In genomic region chr1:172429324-172430127, GRCh38 we compare ENCODE assay signal across 8 cellular contexts. TPM values are rescaled to one million over a fixed set of nuclear protein-coding genes. Genes with fewer than 3 reads are reported as not detected.
DNase-seq lines count a peak whose midpoint lies in the region; ATAC-seq and TF ChIP-seq lines count a peak whose summit lies in the region.

No MANE protein-coding gene starts in this region.

- no peaks in the 10 kb centered on the region for H3K4me1 ChIP-seq in HEK293 (ENCODE audit: control insufficient read depth, insufficient read depth, low read length)
- H3K4me1 ChIP-seq in psoas muscle, result no peaks in the 10 kb centered on the region

- POLR2A ChIA-PET in HEK293 (lab: Yijun Ruan, JAX), result no interaction called here
- POLR2A ChIA-PET in activated CD8-positive, alpha-beta T cell treated with anti-CD3 and anti-CD28 coated beads, Interleukin-2, amount 10 ng/mL, durations not matched to agents 7 days and 5 days (lab: Charles Lee), result no interaction called here

- CTCF ChIA-PET in Calu3 (lab: Charles Lee), result interaction anchor here (0.6 to 0.9 kb wide), 2 partner anchors 290 to 427 kb away, joined by 3 to 6 read pairs; no protein-coding TSS in a partner anchor
- CTCF ChIA-PET in HEK293 (lab: Yijun Ruan, JAX), result interaction anchor here (0.6 to 1.3 kb wide), 17 partner anchors 9 to 620 kb away, joined by 3 to 6 read pairs (median 4); partner anchors contain the start of gene C1orf105
- CTCF ChIA-PET in activated CD8-positive, alpha-beta T cell treated with anti-CD3 and anti-CD28 coated beads, Interleukin-2, amount 10 ng/mL, durations not matched to agents 7 days and 5 days (lab: Charles Lee), result interaction anchor here (0.5 to 7.8 kb wide), 29 partner anchors 8 to 772 kb away, joined by 3 to 107 read pairs (median 4); partner anchors contain the start of gene PIGC

- no peak overlapping the region for H3K4me3 Mint-ChIP-seq in Calu3 (ENCODE audit: low read depth, unreplicated experiment)
- H3K4me3 Mint-ChIP-seq in activated CD8-positive, alpha-beta T cell treated with anti-CD3 and anti-CD28 coated beads, Interleukin-2, amount 10 ng/mL, durations not matched to agents 7 days and 5 days, result no peak overlapping the region

- H3K4me3 ChIP-seq in HEK293 (ENCODE audit: low read depth, low read length), result no peak overlapping the region
- no peak overlapping the region for H3K4me3 ChIP-seq in psoas muscle

- no peaks in the 10 kb centered on the region for H3K27me3 ChIP-seq in psoas muscle (ENCODE audit: insufficient read depth in 3 of 3, low read length in 2 of 3)

- H3K27me3 Mint-ChIP-seq in Calu3 (ENCODE audit: unreplicated experiment), result no peaks in the 10 kb centered on the region
- H3K27me3 Mint-ChIP-seq in activated CD8-positive, alpha-beta T cell treated with anti-CD3 and anti-CD28 coated beads, Interleukin-2, amount 10 ng/mL, durations not matched to agents 7 days and 5 days (ENCODE audit: low read depth), result no peaks in the 10 kb centered on the region

- peaks cover 15% of the 10 kb centered on the region for H3K4me1 Mint-ChIP-seq in Calu3 (ENCODE audit: low read depth, unreplicated experiment)
- H3K4me1 Mint-ChIP-seq in activated CD8-positive, alpha-beta T cell treated with anti-CD3 and anti-CD28 coated beads, Interleukin-2, amount 10 ng/mL, durations not matched to agents 7 days and 5 days (ENCODE audit: low read depth), result peaks cover 35% of the 10 kb centered on the region

- DNase-seq in Calu3 (peak; percentile 56), NCI-H526 treated with DMSO at 0.1 percent for 48 hours (lab: John Stamatoyannopoulos, UW) (peak; percentile 92), globus pallidus (ENCODE audit: low spot score) (peak; percentile 60), psoas muscle (no peak)
- DNase-seq in activated CD8-positive, alpha-beta T cell treated with anti-CD3 and anti-CD28 coated beads, Interleukin-2, amount 10 ng/mL, durations not matched to agents 7 days and 5 days, result peak; percentile 71

- peak; percentile 78 for TF ChIP-seq CTCF in Calu3 (IDR thresholded peaks at IDR 0.05; ENCODE audit: unreplicated experiment)
- TF ChIP-seq CTCF in HEK293 (tag by site-specific recombination; IDR thresholded peaks at IDR 0.05), result peak; percentile 85
- peak; percentile 59 for TF ChIP-seq CTCF in psoas muscle (IDR thresholded peaks at IDR 0.05)

- intact Hi-C loops in Calu3 (cut with micrococcal nuclease; ENCODE audit: unreplicated experiment), result loop anchor here (1.0 to 10.0 kb wide), 6 partner anchors 15 to 625 kb away; partner anchors contain the start of gene PIGC
- intact Hi-C loops in psoas muscle (cut with DNase I), result no loop called here

- 36 to 43% (median 38%) methylated on average over 1 of the region's 1 CpG for WGBS in psoas muscle, 3 donors

- H3K36me3 Mint-ChIP-seq in Calu3 (ENCODE audit: insufficient read depth, unreplicated experiment), result no peaks in the 10 kb centered on the region
- H3K36me3 Mint-ChIP-seq in activated CD8-positive, alpha-beta T cell treated with anti-CD3 and anti-CD28 coated beads, Interleukin-2, amount 10 ng/mL, durations not matched to agents 7 days and 5 days (ENCODE audit: low read depth), result no peaks in the 10 kb centered on the region

- ATAC-seq in activated CD8-positive, alpha-beta T cell treated with anti-CD3 and anti-CD28 coated beads, Interleukin-2, amount 10 ng/mL, durations not matched to agents 7 days and 5 days, result peak; percentile 70
- peak in 2 of 4 donors; percentile 39 to 60 for ATAC-seq in psoas muscle
- no peak for ATAC-seq in GM21526 (IDR thresholded peaks at IDR 0.05; ENCODE audit: low FRiP score, unreplicated experiment)
- ATAC-seq in HG02970 (IDR thresholded peaks at IDR 0.05; ENCODE audit: low FRiP score, unreplicated experiment), result no peak

- no peaks in the 10 kb centered on the region for H3K9me3 ChIP-seq in HEK293 (ENCODE audit: control insufficient read depth, insufficient read depth, low read depth, low read length)
- H3K9me3 ChIP-seq in psoas muscle, result no peaks in the 10 kb centered on the region

- H3K9me3 Mint-ChIP-seq in Calu3 (ENCODE audit: low read depth, unreplicated experiment), result no peaks in the 10 kb centered on the region
- H3K9me3 Mint-ChIP-seq in activated CD8-positive, alpha-beta T cell treated with anti-CD3 and anti-CD28 coated beads, Interleukin-2, amount 10 ng/mL, durations not matched to agents 7 days and 5 days (ENCODE audit: insufficient read depth), result no peaks in the 10 kb centered on the region

- BruUV-seq in Calu3 (replicated peaks; lab: Mats Ljungman, UMichigan), result no TSS peak

- H3K27ac Mint-ChIP-seq in Calu3 (ENCODE audit: unreplicated experiment), result no peak overlapping the region
- H3K27ac Mint-ChIP-seq in activated CD8-positive, alpha-beta T cell treated with anti-CD3 and anti-CD28 coated beads, Interleukin-2, amount 10 ng/mL, durations not matched to agents 7 days and 5 days, result no peak overlapping the region

- H3K36me3 ChIP-seq in HEK293 (ENCODE audit: control insufficient read depth in 2 of 2, insufficient read depth in 1 of 2, low read length in 2 of 2) (no peaks in the 10 kb centered on the region), psoas muscle (ENCODE audit: insufficient read depth in 1 of 2, low read depth in 1 of 2) (no peaks in the 10 kb centered on the region)

- H3K27ac ChIP-seq in HEK293 (ENCODE audit: extremely low read depth, low read depth, low read length), result no peak overlapping the region
- H3K27ac ChIP-seq in psoas muscle, result no peak overlapping the region

TF ChIP-seq in HEK293, 187 proteins besides CTCF, POLR2A, EP300 and RAD21 (continues in another document):
- TF ChIP-seq ZSCAN30 (tag by site-specific recombination; IDR thresholded peaks at IDR 0.05) (peak; percentile 71; the same call in 1 of the 2 replicates), ZNF140 (tag by site-specific recombination; IDR thresholded peaks at IDR 0.05) (no peak), ZNF660 (tag by site-specific recombination; IDR thresholded peaks at IDR 0.05) (peak; percentile 61), ZNF174 (tag by site-specific recombination; IDR thresholded peaks at IDR 0.05) (no peak), ZNF341 (tag by site-specific recombination; IDR thresholded peaks at IDR 0.05; ENCODE audit: low read depth) (no peak), SCRT2 (tag by site-specific recombination; IDR thresholded peaks at IDR 0.05) (peak; percentile 96), ZNF654 (tag by site-specific recombination; IDR thresholded peaks at IDR 0.05; ENCODE audit: low read depth) (peak; percentile 80), ZNF529 (tag by site-specific recombination; IDR thresholded peaks at IDR 0.05; ENCODE audit: insufficient replicate concordance) (no peak), SCRT1 (tag by site-specific recombination; IDR thresholded peaks at IDR 0.05; ENCODE audit: borderline replicate concordance) (peak; percentile 94), ZBTB49 (tag by site-specific recombination; IDR thresholded peaks at IDR 0.05; ENCODE audit: low read depth) (no peak)
- TF ChIP-seq, protein P1, sequence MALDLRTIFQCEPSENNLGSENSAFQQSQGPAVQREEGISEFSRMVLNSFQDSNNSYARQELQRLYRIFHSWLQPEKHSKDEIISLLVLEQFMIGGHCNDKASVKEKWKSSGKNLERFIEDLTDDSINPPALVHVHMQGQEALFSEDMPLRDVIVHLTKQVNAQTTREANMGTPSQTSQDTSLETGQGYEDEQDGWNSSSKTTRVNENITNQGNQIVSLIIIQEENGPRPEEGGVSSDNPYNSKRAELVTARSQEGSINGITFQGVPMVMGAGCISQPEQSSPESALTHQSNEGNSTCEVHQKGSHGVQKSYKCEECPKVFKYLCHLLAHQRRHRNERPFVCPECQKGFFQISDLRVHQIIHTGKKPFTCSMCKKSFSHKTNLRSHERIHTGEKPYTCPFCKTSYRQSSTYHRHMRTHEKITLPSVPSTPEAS (tag by site-specific recombination; IDR thresholded peaks at IDR 0.05), result peak; percentile 5

RNA-seq across cellular contexts. Expression of gene C1orf105, which starts 9.0 kb away (rescaled TPM):
- not detected in 2 replicates for total RNA-seq in Calu3 (2022)
- not detected for total RNA-seq in activated CD8-positive, alpha-beta T cell treated with anti-CD3 and anti-CD28 coated beads, Interleukin-2, amount 10 ng/mL, durations not matched to agents 7 days and 5 days
- total RNA-seq in psoas muscle, result 10 to 100 TPM in 2 of 4 donors, 1 to 10 TPM in 1, not detected in 1; 2.9 to 17.3 (median 13.5) TPM
- polyA plus RNA-seq in psoas muscle, result under 1 TPM; 0.18 to 0.31 (median 0.22) TPM

RNA-seq across cellular contexts. Expression of gene PIGC, which starts 14.3 kb away (rescaled TPM):
- total RNA-seq in Calu3 (2022) (29.2 TPM in 2 replicates), psoas muscle (10 to 100 TPM; 10.8 to 13.8 (median 12.7) TPM)
- 10 to 100 TPM; 25.4 to 27.0 TPM for total RNA-seq in activated CD8-positive, alpha-beta T cell treated with anti-CD3 and anti-CD28 coated beads, Interleukin-2, amount 10 ng/mL, durations not matched to agents 7 days and 5 days
- 10 to 100 TPM; 16.6 to 24.7 (median 22.6) TPM for polyA plus RNA-seq in psoas muscle

Comparison
In these comparisons a context has a peak if more than half of its experiments do, and no peak if none do; other contexts are left out.
1. DNase-seq: peak in Calu3 (single experiment), NCI-H526 treated with DMSO at 0.1 percent for 48 hours (single experiment), activated CD8-positive, alpha-beta T cell treated with anti-CD3 and anti-CD28 coated beads, Interleukin-2, amount 10 ng/mL, durations not matched to agents 7 days and 5 days (single experiment) and globus pallidus (single experiment); none in psoas muscle (0 of 2).
2. Peak in every context shown above with its lines, with median percentiles within 50 percentile points of each other: CTCF ChIP-seq.